8 cellular contexts compared by ENCODE assay signal in genomic region chr10:99804471-99804870, GRCh38.
"Had no signal": no experiment of that assay in that cellular context is flagged by ENCODE, and none has a peak within 500 bp of the region (broad histone marks: within the 10 kb centered on the region; RNA-seq: fewer than 3 reads in every experiment).

No MANE protein-coding gene starts in this region.

- H3K4me1 Mint-ChIP-seq: IgD-negative memory B cell had no signal

- H3K27me3 Mint-ChIP-seq: IgD-negative memory B cell had no signal

- FAIRE-seq: HTR-8/SVneo, K562 had no signal

- ATAC-seq: K562 had no signal

- H3K4me3 Mint-ChIP-seq: IgD-negative memory B cell had no signal

- H3K9ac ChIP-seq: KMS-11 had no signal

- H3K27ac Mint-ChIP-seq: IgD-negative memory B cell had no signal

- H3K4me2 ChIP-seq: KMS-11 had no signal

- H3K4me3 ChIP-seq: K562 had no signal

- DNase-seq: IMR-90, KBM-7, KG1 had no signal

- H3K9me3 Mint-ChIP-seq: IgD-negative memory B cell had no signal

- H3K27ac ChIP-seq: HL-60, KMS-11 had no signal
